8 cellular contexts compared by ENCODE assay signal in the genomic region with DNA sequence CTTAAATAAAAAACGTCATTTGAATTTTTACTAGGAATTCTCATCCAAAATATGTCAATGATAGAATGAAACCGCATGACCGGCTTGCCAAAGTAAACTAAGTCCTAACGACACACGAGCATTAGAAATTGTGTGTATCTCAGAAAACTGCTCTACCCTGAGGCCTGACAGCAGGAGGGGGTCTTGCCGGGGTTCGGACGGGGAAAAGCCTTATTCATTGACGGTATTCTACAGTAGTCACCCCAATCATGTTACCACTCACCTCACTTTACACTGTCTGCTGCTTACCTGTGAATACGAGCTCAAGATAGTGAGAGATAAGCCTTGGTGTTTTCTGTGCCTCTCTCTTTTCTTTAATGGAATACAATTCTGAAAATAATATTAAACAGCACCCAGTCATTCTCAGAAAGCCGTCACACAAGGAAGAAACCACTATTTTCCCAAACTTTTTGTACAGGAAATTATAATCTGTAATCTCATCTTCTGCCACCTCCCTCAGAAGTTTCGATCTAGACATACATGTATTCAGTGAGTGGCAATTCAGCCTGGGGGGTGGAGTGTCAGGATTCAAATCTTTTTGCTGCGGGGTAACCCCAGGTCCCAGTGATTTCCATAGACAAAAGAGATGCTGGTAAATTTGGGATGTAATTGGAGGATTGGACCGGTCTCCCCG. TPM values are rescaled to one million over a fixed set of nuclear protein-coding genes. Genes with fewer than 3 reads are reported as not detected.
DNase-seq lines count a peak whose midpoint lies in the region; ATAC-seq, FAIRE-seq and TF ChIP-seq lines count a peak whose summit lies in the region.

No MANE protein-coding gene starts in this region.

- H3K4me3 Mint-ChIP-seq in WTC11: peak overlapping the region; percentile 84

- H3K4me2 ChIP-seq in A549: peak overlapping the region; percentile 99

- ATAC-seq in A549 (no peak), GM21576 (IDR thresholded peaks at IDR 0.05; ENCODE audit: unreplicated experiment) (peak; percentile 9), WTC11 (no peak), left lobe of liver (no peak), omental fat pad (ENCODE audit: low FRiP score) (no peak)

- H3K4me1 Mint-ChIP-seq in WTC11: peaks cover 26% of the 10 kb centered on the region

- CTCF ChIA-PET in A549 (lab: Yijun Ruan, JAX) (interaction anchor here (1.2 to 5.5 kb wide), 3 partner anchors 14 to 572 kb away, joined by 4 to 30 read pairs (median 19); a partner anchor contains a TSS), WTC11 (lab: Charles Lee) (interaction anchor here (3.0 to 3.6 kb wide), 2 partner anchors 13 to 585 kb away, joined by 24 to 45 read pairs; a partner anchor contains a TSS)

- no peak for TF ChIP-seq RAD21 in A549 (conservative IDR thresholded peaks at IDR 0.05 in 1 of 2, IDR thresholded peaks at IDR 0.05 in 1 of 2)

- FAIRE-seq in A549 (lab: Jason Lieb, UNC): no peak

- no peaks in the 10 kb centered on the region for H3K36me3 Mint-ChIP-seq in WTC11

- POLR2A ChIA-PET in A549 (lab: Yijun Ruan, JAX) (interaction anchor here (0.6 to 2.9 kb wide), 5 partner anchors 14 to 572 kb away, joined by 3 to 28 read pairs (median 3); a partner anchor contains a TSS), WTC11 (lab: Charles Lee) (no interaction called here)

- no peak for TF ChIP-seq POLR2A in A549 (IDR thresholded peaks at IDR 0.05; ENCODE audit: low read length)

- H3K4me3 ChIP-seq in A549: peak overlapping the region; percentile 55

- H3K27ac ChIP-seq in A549: peak overlapping the region in 1 of 2 experiments; percentile 89; a peak in 2 of 6 replicates

- TF ChIP-seq CTCF in A549 (IDR thresholded peaks at IDR 0.05): no peak
- no peak for TF ChIP-seq CTCF in WTC11 (IDR thresholded peaks at IDR 0.05)
- no peak for TF ChIP-seq CTCF in omental fat pad (IDR thresholded peaks at IDR 0.05)

- no peaks in the 10 kb centered on the region for H3K9me3 ChIP-seq in A549

- H3K9me3 Mint-ChIP-seq in WTC11: no peaks in the 10 kb centered on the region

- DNase-seq in A549 (ENCODE audit: low read depth in 1 of 2, low spot score in 1 of 2) (no peak), WTC11 (ENCODE audit: low spot score) (no peak), left lobe of liver (ENCODE audit: low spot score) (peak; percentile 4), SIG-M5 treated with dmso at 0.1 percent for 504 hours (lab: John Stamatoyannopoulos, UW; ENCODE audit: unreplicated experiment) (no peak), cerebellar cortex (ENCODE audit: low spot score) (no peak), omental fat pad (ENCODE audit: low spot score) (no peak)
- DNase-seq in activated CD8-positive, alpha-beta memory T cell treated with anti-CD3 and anti-CD28 coated beads, Interleukin-2, amount 50 U/mL, for 4 hours: no peak

- H3K27me3 Mint-ChIP-seq in WTC11 (ENCODE audit: low read depth): peaks cover 46% of the 10 kb centered on the region

- WGBS in A549 (ENCODE audit: missing lambda C conversion rate): 49% methylated on average over 13 of the region's 15 CpGs

- H3K4me1 ChIP-seq in A549: peaks cover 34% of the 10 kb centered on the region

- TF ChIP-seq EP300 in A549 (IDR thresholded peaks at IDR 0.05): no peak

- no peak overlapping the region for H3K27ac Mint-ChIP-seq in WTC11

TF ChIP-seq in A549, 52 proteins besides CTCF, POLR2A, EP300 and RAD21 (continues in another document):
- TF ChIP-seq JUN (IDR thresholded peaks at IDR 0.05) (no peak), MAFK (IDR thresholded peaks at IDR 0.05; ENCODE audit: partially characterized antibody) (no peak), JUNB (IDR thresholded peaks at IDR 0.05) (no peak), RCOR1 (IDR thresholded peaks at IDR 0.05; ENCODE audit: low read depth, low read length) (no peak), CBX8 (IDR thresholded peaks at IDR 0.05) (no peak), ZFP36 (IDR thresholded peaks at IDR 0.05; ENCODE audit: borderline replicate concordance, partially characterized antibody) (no peak)
- TF ChIP-seq, protein P1, sequence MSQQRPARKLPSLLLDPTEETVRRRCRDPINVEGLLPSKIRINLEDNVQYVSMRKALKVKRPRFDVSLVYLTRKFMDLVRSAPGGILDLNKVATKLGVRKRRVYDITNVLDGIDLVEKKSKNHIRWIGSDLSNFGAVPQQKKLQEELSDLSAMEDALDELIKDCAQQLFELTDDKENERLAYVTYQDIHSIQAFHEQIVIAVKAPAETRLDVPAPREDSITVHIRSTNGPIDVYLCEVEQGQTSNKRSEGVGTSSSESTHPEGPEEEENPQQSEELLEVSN (IDR thresholded peaks at IDR 0.05; ENCODE audit: borderline replicate concordance, low read depth): no peak
- TF ChIP-seq, protein P2, sequence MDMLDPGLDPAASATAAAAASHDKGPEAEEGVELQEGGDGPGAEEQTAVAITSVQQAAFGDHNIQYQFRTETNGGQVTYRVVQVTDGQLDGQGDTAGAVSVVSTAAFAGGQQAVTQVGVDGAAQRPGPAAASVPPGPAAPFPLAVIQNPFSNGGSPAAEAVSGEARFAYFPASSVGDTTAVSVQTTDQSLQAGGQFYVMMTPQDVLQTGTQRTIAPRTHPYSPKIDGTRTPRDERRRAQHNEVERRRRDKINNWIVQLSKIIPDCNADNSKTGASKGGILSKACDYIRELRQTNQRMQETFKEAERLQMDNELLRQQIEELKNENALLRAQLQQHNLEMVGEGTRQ (IDR thresholded peaks at IDR 0.05): no peak

TF ChIP-seq in WTC11, 78 proteins besides CTCF, POLR2A, EP300 and RAD21 (continues in another document):
- TF ChIP-seq ATF1 (CRISPR knock-in tag; IDR thresholded peaks at IDR 0.05): no peak
- TF ChIP-seq EMX1 (CRISPR knock-in tag; IDR thresholded peaks at IDR 0.05): no peak
- TF ChIP-seq CREB1 (CRISPR knock-in tag; IDR thresholded peaks at IDR 0.05): no peak
- no peak for TF ChIP-seq SP1 (CRISPR knock-in tag; conservative IDR thresholded peaks at IDR 0.05)
- TF ChIP-seq, protein P3, sequence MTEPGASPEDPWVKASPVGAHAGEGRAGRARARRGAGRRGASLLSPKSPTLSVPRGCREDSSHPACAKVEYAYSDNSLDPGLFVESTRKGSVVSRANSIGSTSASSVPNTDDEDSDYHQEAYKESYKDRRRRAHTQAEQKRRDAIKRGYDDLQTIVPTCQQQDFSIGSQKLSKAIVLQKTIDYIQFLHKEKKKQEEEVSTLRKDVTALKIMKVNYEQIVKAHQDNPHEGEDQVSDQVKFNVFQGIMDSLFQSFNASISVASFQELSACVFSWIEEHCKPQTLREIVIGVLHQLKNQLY (CRISPR knock-in tag; IDR thresholded peaks at IDR 0.05): no peak
- TF ChIP-seq, protein P4, sequence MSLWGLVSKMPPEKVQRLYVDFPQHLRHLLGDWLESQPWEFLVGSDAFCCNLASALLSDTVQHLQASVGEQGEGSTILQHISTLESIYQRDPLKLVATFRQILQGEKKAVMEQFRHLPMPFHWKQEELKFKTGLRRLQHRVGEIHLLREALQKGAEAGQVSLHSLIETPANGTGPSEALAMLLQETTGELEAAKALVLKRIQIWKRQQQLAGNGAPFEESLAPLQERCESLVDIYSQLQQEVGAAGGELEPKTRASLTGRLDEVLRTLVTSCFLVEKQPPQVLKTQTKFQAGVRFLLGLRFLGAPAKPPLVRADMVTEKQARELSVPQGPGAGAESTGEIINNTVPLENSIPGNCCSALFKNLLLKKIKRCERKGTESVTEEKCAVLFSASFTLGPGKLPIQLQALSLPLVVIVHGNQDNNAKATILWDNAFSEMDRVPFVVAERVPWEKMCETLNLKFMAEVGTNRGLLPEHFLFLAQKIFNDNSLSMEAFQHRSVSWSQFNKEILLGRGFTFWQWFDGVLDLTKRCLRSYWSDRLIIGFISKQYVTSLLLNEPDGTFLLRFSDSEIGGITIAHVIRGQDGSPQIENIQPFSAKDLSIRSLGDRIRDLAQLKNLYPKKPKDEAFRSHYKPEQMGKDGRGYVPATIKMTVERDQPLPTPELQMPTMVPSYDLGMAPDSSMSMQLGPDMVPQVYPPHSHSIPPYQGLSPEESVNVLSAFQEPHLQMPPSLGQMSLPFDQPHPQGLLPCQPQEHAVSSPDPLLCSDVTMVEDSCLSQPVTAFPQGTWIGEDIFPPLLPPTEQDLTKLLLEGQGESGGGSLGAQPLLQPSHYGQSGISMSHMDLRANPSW (CRISPR knock-in tag; conservative IDR thresholded peaks at IDR 0.05; ENCODE audit: low read depth): no peak
- no peak for TF ChIP-seq TCF7 (CRISPR knock-in tag; IDR thresholded peaks at IDR 0.05; ENCODE audit: low read depth)

RNA-seq across cellular contexts. Expression of a gene that starts 0.5 kb away (rescaled TPM):
- polyA plus RNA-seq in A549 (2011; rRNA removed) (0.86 and 0.89 TPM in 2 replicates), A549 (2017; fragmentation: RNase III; extraction: RNeasy Plus Mini Kit Qiagen cat#74134 plus additional on column Dnase treatment) (1.6 to 2.6 TPM (median 2.3 TPM) in 3 replicates)
- 1.6 and 2.9 TPM in 2 replicates for polyA plus RNA-seq in A549 (2012; cell fraction: cytosol; rRNA removed)
- polyA plus RNA-seq in A549 (2012; cell fraction: nucleus; rRNA removed): 3.1 and 5.0 TPM in 2 replicates
- 0.41 and 0.44 TPM in 2 replicates for polyA minus RNA-seq in A549 (2011; rRNA and poly(A)+ RNA removed)
- total RNA-seq in WTC11 (2021) (2.6 to 3.8 TPM (median 3.7 TPM) in 3 replicates), left lobe of liver (1.5 TPM), omental fat pad (10 to 100 TPM; 13.0 to 59.3 (median 31.7) TPM)

RNA-seq across cellular contexts. Expression of a gene that starts 13.2 kb away (rescaled TPM):
- 70.3 and 77.1 TPM in 2 replicates for polyA plus RNA-seq in A549 (2011; rRNA removed)
- polyA plus RNA-seq in A549 (2012; cell fraction: cytosol; rRNA removed): 23.1 and 25.0 TPM in 2 replicates
- 40.0 and 57.2 TPM in 2 replicates for polyA plus RNA-seq in A549 (2012; cell fraction: nucleus; rRNA removed)
- 37.4 to 40.7 TPM (median 39.9 TPM) in 3 replicates for polyA plus RNA-seq in A549 (2017; fragmentation: RNase III; extraction: RNeasy Plus Mini Kit Qiagen cat#74134 plus additional on column Dnase treatment)
- polyA minus RNA-seq in A549 (2011; rRNA and poly(A)+ RNA removed): 61.0 and 71.2 TPM in 2 replicates
- total RNA-seq in WTC11 (2021): 42.9 to 45.8 TPM (median 44.1 TPM) in 3 replicates
- 13.3 TPM for total RNA-seq in left lobe of liver
- 10 to 100 TPM; 34.4 to 82.5 (median 35.2) TPM for total RNA-seq in omental fat pad

RNA-seq across cellular contexts. Expression of a gene that starts 52.0 kb away (rescaled TPM):
- polyA plus RNA-seq in A549 (2011; rRNA removed): 16.0 and 20.9 TPM in 2 replicates
- polyA plus RNA-seq in A549 (2012; cell fraction: cytosol; rRNA removed): 16.1 and 18.0 TPM in 2 replicates
- polyA plus RNA-seq in A549 (2012; cell fraction: nucleus; rRNA removed): 57.4 and 74.7 TPM in 2 replicates
- polyA plus RNA-seq in A549 (2017; fragmentation: RNase III; extraction: RNeasy Plus Mini Kit Qiagen cat#74134 plus additional on column Dnase treatment): 13.9 to 17.0 TPM (median 16.6 TPM) in 3 replicates
- polyA minus RNA-seq in A549 (2011; rRNA and poly(A)+ RNA removed): 19.1 and 22.5 TPM in 2 replicates
- total RNA-seq in WTC11 (2021): 13.7 to 20.8 TPM (median 19.3 TPM) in 3 replicates
- total RNA-seq in left lobe of liver: 4.6 TPM
- 10 to 100 TPM in 1 of 4 donors, 1 to 10 TPM in 3; 3.3 to 26.8 (median 7.5) TPM for total RNA-seq in omental fat pad
